8 cellular contexts compared by ENCODE assay signal in genomic region chr10:45580371-45580770, GRCh38.
DNase-seq lines count a peak whose midpoint lies in the region; ATAC-seq and TF ChIP-seq lines count a peak whose summit lies in the region.

No MANE protein-coding gene starts in this region.

- peak overlapping the region; percentile 95 for H3K27ac Mint-ChIP-seq in activated CD4-positive, alpha-beta T cell treated with anti-CD3 and anti-CD28 coated beads for 36 hours
- peak overlapping the region; percentile 92 for H3K27ac Mint-ChIP-seq in activated T-helper 1 cell treated with anti-CD3 and anti-CD28 coated beads, Interleukin-12 subunit alpha, Interleukin-12 subunit beta, Interleukin-2, Interleukin-4 antibody, amounts not matched to agents 30 ng/mL and 10 ng/mL and 1 ng/mL, durations not matched to agents 14 hours and 24 hours and 36 hours
- peak overlapping the region; percentile 98 for H3K27ac Mint-ChIP-seq in stimulated activated naive B cell treated with anti-CD40 and anti-IgM and Interleukin-4, amounts not matched to agents 10 μg/mL and 1 μg/mL and 100 μg/mL, for 72 hours
- no peak overlapping the region for H3K27ac Mint-ChIP-seq in endothelial cell (ENCODE audit: unreplicated experiment)

- CTCF ChIA-PET in activated CD4-positive, alpha-beta T cell treated with anti-CD3 and anti-CD28 coated beads for 36 hours (lab: Charles Lee) = interaction anchor here (0.7 to 1.3 kb wide), 8 partner anchors 8 to 118 kb away, joined by 3 to 7 read pairs (median 3); no protein-coding TSS in a partner anchor

- peaks cover 36% of the 10 kb centered on the region for H3K4me1 Mint-ChIP-seq in activated CD4-positive, alpha-beta T cell treated with anti-CD3 and anti-CD28 coated beads for 36 hours
- peaks cover 31% of the 10 kb centered on the region for H3K4me1 Mint-ChIP-seq in activated T-helper 1 cell treated with anti-CD3 and anti-CD28 coated beads, Interleukin-12 subunit alpha, Interleukin-12 subunit beta, Interleukin-2, Interleukin-4 antibody, amounts not matched to agents 30 ng/mL and 10 ng/mL and 1 ng/mL, durations not matched to agents 14 hours and 24 hours and 36 hours (ENCODE audit: low read depth)
- peaks cover 24 to 39% of the 10 kb centered on the region in 2 donors for H3K4me1 Mint-ChIP-seq in stimulated activated naive B cell treated with anti-CD40 and anti-IgM and Interleukin-4, amounts not matched to agents 10 μg/mL and 1 μg/mL and 100 μg/mL, for 72 hours
- H3K4me1 Mint-ChIP-seq in endothelial cell (ENCODE audit: unreplicated experiment) = peaks cover 5% of the 10 kb centered on the region

- peak overlapping the region; percentile 76 for H3K4me3 Mint-ChIP-seq in activated CD4-positive, alpha-beta T cell treated with anti-CD3 and anti-CD28 coated beads for 36 hours
- H3K4me3 Mint-ChIP-seq in activated T-helper 1 cell treated with anti-CD3 and anti-CD28 coated beads, Interleukin-12 subunit alpha, Interleukin-12 subunit beta, Interleukin-2, Interleukin-4 antibody, amounts not matched to agents 30 ng/mL and 10 ng/mL and 1 ng/mL, durations not matched to agents 14 hours and 24 hours and 36 hours = peak overlapping the region; percentile 85
- peak overlapping the region; percentile 89 to 94 for H3K4me3 Mint-ChIP-seq in stimulated activated naive B cell treated with anti-CD40 and anti-IgM and Interleukin-4, amounts not matched to agents 10 μg/mL and 1 μg/mL and 100 μg/mL, for 72 hours
- no peak overlapping the region for H3K4me3 Mint-ChIP-seq in endothelial cell (ENCODE audit: unreplicated experiment)

- DNase-seq in activated CD4-positive, alpha-beta T cell treated with anti-CD3 and anti-CD28 coated beads for 36 hours = no peak
- no peak for DNase-seq in activated CD4-positive, alpha-beta T cell treated with anti-CD3 and anti-CD28 coated beads for 4 hours
- no peak for DNase-seq in activated T-helper 1 cell treated with anti-CD3 and anti-CD28 coated beads, Interleukin-12 subunit alpha, Interleukin-12 subunit beta, Interleukin-2, Interleukin-4 antibody, amounts not matched to agents 30 ng/mL and 10 ng/mL and 1 ng/mL, durations not matched to agents 14 hours and 24 hours and 36 hours (ENCODE audit: low spot score)
- no peak for DNase-seq in stimulated activated naive B cell treated with anti-CD40 and anti-IgM and Interleukin-4, amounts not matched to agents 10 μg/mL and 1 μg/mL and 100 μg/mL, for 72 hours
- no peak for DNase-seq in stimulated activated CD4-positive, alpha-beta T cell treated with anti-CD3 and anti-CD28 coated beads, Interleukin-2, amount 100 ng/mL, for 48 hours
- DNase-seq in T-helper 9 cell = no peak
- no peak for DNase-seq in endothelial cell (ENCODE audit: low spot score)

- intact Hi-C loops in activated CD4-positive, alpha-beta T cell treated with anti-CD3 and anti-CD28 coated beads for 36 hours (cut with DNase I, micrococcal nuclease) = loop anchor here (1.0 to 10.0 kb wide), 4 partner anchors 18 to 576 kb away; partner anchors contain the start of genes ZFAND4 (in 1 of the 2) and ZNF22 (in 1 of the 2)
- intact Hi-C loops in activated T-helper 1 cell treated with anti-CD3 and anti-CD28 coated beads, Interleukin-12 subunit alpha, Interleukin-12 subunit beta, Interleukin-2, Interleukin-4 antibody, amounts not matched to agents 30 ng/mL and 10 ng/mL and 1 ng/mL, durations not matched to agents 14 hours and 24 hours and 36 hours (cut with micrococcal nuclease) = loop anchor here (2.0 kb wide), 2 partner anchors 14 to 116 kb away; no protein-coding TSS in a partner anchor

- peak; percentile 38 for ATAC-seq in activated CD4-positive, alpha-beta T cell treated with anti-CD3 and anti-CD28 coated beads for 36 hours
- peak; percentile 41 for ATAC-seq in HG02981 (IDR thresholded peaks at IDR 0.05; ENCODE audit: unreplicated experiment)
- ATAC-seq in stimulated activated naive B cell treated with anti-CD40 and anti-IgM and Interleukin-4, amounts not matched to agents 10 μg/mL and 1 μg/mL and 100 μg/mL, for 72 hours (replicated peaks) = peak; percentile 35 to 55

- peaks cover 6% of the 10 kb centered on the region for H3K36me3 Mint-ChIP-seq in activated CD4-positive, alpha-beta T cell treated with anti-CD3 and anti-CD28 coated beads for 36 hours (ENCODE audit: low read depth)
- H3K36me3 Mint-ChIP-seq in activated T-helper 1 cell treated with anti-CD3 and anti-CD28 coated beads, Interleukin-12 subunit alpha, Interleukin-12 subunit beta, Interleukin-2, Interleukin-4 antibody, amounts not matched to agents 30 ng/mL and 10 ng/mL and 1 ng/mL, durations not matched to agents 14 hours and 24 hours and 36 hours (ENCODE audit: low read depth) = peaks cover 4% of the 10 kb centered on the region
- H3K36me3 Mint-ChIP-seq in stimulated activated naive B cell treated with anti-CD40 and anti-IgM and Interleukin-4, amounts not matched to agents 10 μg/mL and 1 μg/mL and 100 μg/mL, for 72 hours = peaks cover 9 to 10% of the 10 kb centered on the region in 2 donors
- peaks cover 4% of the 10 kb centered on the region for H3K36me3 Mint-ChIP-seq in endothelial cell (ENCODE audit: low read depth, unreplicated experiment)

- POLR2A ChIA-PET in activated CD4-positive, alpha-beta T cell treated with anti-CD3 and anti-CD28 coated beads for 36 hours (lab: Charles Lee) = interaction anchor here (0.9 kb wide), 1 partner anchor 14 kb away, joined by 5 read pairs; no protein-coding TSS in a partner anchor

- H3K9me3 Mint-ChIP-seq in activated CD4-positive, alpha-beta T cell treated with anti-CD3 and anti-CD28 coated beads for 36 hours (ENCODE audit: low read depth) = peaks cover 8% of the 10 kb centered on the region
- H3K9me3 Mint-ChIP-seq in activated T-helper 1 cell treated with anti-CD3 and anti-CD28 coated beads, Interleukin-12 subunit alpha, Interleukin-12 subunit beta, Interleukin-2, Interleukin-4 antibody, amounts not matched to agents 30 ng/mL and 10 ng/mL and 1 ng/mL, durations not matched to agents 14 hours and 24 hours and 36 hours = peaks cover 8% of the 10 kb centered on the region
- H3K9me3 Mint-ChIP-seq in stimulated activated naive B cell treated with anti-CD40 and anti-IgM and Interleukin-4, amounts not matched to agents 10 μg/mL and 1 μg/mL and 100 μg/mL, for 72 hours = peaks cover 4 to 7% of the 10 kb centered on the region in 2 donors
- H3K9me3 Mint-ChIP-seq in endothelial cell (ENCODE audit: unreplicated experiment) = no peaks in the 10 kb centered on the region

- H3K27me3 Mint-ChIP-seq in activated CD4-positive, alpha-beta T cell treated with anti-CD3 and anti-CD28 coated beads for 36 hours = no peaks in the 10 kb centered on the region
- H3K27me3 Mint-ChIP-seq in activated T-helper 1 cell treated with anti-CD3 and anti-CD28 coated beads, Interleukin-12 subunit alpha, Interleukin-12 subunit beta, Interleukin-2, Interleukin-4 antibody, amounts not matched to agents 30 ng/mL and 10 ng/mL and 1 ng/mL, durations not matched to agents 14 hours and 24 hours and 36 hours (ENCODE audit: insufficient read depth) = no peaks in the 10 kb centered on the region
- H3K27me3 Mint-ChIP-seq in stimulated activated naive B cell treated with anti-CD40 and anti-IgM and Interleukin-4, amounts not matched to agents 10 μg/mL and 1 μg/mL and 100 μg/mL, for 72 hours = no peaks in the 10 kb centered on the region
- H3K27me3 Mint-ChIP-seq in endothelial cell (ENCODE audit: unreplicated experiment) = peaks cover 1% of the 10 kb centered on the region

- no peak for TF ChIP-seq CTCF in endothelial cell (IDR thresholded peaks at IDR 0.05; ENCODE audit: unreplicated experiment)
